ENCODE assay signal across 1 cellular context in the genomic region with DNA sequence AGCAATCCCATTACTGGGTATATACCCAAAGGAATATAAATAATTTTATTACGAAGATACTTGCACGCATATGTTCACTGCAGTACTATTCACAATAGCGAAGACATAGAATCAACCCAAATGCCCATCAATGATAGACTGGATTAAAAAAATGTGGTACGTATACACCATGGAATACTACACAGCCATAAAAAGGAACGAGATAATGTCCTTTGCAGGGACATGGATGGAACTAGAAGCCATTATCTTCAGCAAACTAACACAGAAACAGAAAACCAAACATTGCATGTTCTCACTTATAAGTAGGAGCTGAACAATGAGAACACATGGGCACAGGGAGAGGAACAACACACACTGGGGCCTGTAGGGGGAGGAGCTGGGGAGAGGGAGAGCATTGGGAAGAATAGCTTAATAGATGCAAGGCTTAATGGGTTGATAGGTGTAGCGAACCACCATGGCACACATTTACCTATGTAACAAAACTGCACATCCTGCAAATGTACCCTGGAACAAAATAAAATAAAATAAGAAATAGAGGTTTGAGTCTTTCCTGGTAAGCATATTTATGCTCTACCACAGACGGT.
TF ChIP-seq lines count a peak whose summit lies in the region.

No MANE protein-coding gene starts in this region.

TF ChIP-seq in WTC11, 78 proteins besides CTCF, POLR2A, EP300 and RAD21:
- peak; percentile 60; the same call in 1 of the 2 replicates for TF ChIP-seq GTF2I (CRISPR knock-in tag; conservative IDR thresholded peaks at IDR 0.05)
